18 cellular contexts compared by ENCODE assay signal in the genomic region with DNA sequence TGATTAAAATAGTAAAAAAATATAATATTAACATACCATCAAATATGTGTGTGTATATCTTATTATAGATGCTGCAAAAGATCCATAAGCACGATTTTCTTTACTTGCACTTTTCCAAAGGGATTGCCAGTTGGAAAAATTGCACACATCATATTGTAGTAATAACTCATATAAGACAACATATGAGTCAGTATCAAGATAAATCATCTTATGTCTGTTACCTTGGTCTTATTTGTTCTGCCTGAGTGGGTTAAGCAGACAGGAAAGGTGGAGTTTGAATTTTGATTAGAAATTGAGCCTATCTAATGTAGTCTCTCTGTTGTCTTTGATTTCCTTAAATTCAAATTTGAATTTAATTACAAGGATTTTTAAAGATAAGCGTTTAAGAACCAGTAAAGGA. TPM values are rescaled to one million over a fixed set of nuclear protein-coding genes. Genes with fewer than 3 reads are reported as not detected.
"Had no signal": no experiment of that assay in that cellular context is flagged by ENCODE, and none has a peak within 500 bp of the region (broad histone marks: within the 10 kb centered on the region; RNA-seq: fewer than 3 reads in every experiment).

No MANE protein-coding gene starts in this region.

- H3K27me3 ChIP-seq: SJCRH30 had no signal

- H3K4me3 ChIP-seq: SJCRH30 had no signal

- H3K9me3 ChIP-seq: SJCRH30 had no signal

- DNase-seq: activated CD4-positive, alpha-beta T cell treated with anti-CD3 and anti-CD28 coated beads for 4 hours; activated CD8-positive, alpha-beta T cell treated with anti-CD3 and anti-CD28 coated beads, Interleukin-2, amount 10 ng/mL, durations not matched to agents 7 days and 5 days; activated effector memory CD4-positive, alpha-beta T cell treated with Interleukin-2 at 50 U/mL for 16 hours; activated naive CD4-positive, alpha-beta T cell; activated T-cell treated with anti-CD3 and anti-CD28 coated beads, Interleukin-2, amount 50 U/mL, for 24 hours; aorta; Kasumi-1; KBM-7; NCI-H1048; NCI-H146; NCI-H187 treated with DMSO at 0.1 percent for 48 hours; NCI-H2081 treated with DMSO at 0.1 percent for 48 hours; NCI-H446 treated with DMSO at 0.1 percent for 48 hours; NCI-H524 treated with DMSO at 0.1 percent for 48 hours; NCI-H774; Right ventricle myocardium superior; SJCRH30 had no signal

- H3K4me1 ChIP-seq: SJCRH30 had no signal

- ATAC-seq: activated CD4-positive, CD25-positive, alpha-beta regulatory T cell treated with anti-CD3 and anti-CD28 coated beads, Interleukin-2, amount 50 U/mL, for 24 hours; activated CD8-positive, alpha-beta T cell treated with anti-CD3 and anti-CD28 coated beads, Interleukin-2, amount 10 ng/mL, durations not matched to agents 7 days and 5 days had no signal

- H3K27ac ChIP-seq: SJCRH30 had no signal

RNA-seq across cellular contexts. Expression of a gene that starts 53.9 kb away (rescaled TPM):
- total RNA-seq: Right ventricle myocardium superior had no signal
